ENCODE assay signal across 8 cellular contexts in genomic region chr4:76830612-76831474, GRCh38.
DNase-seq lines count a peak whose midpoint lies in the region; ATAC-seq and TF ChIP-seq lines count a peak whose summit lies in the region.

No MANE protein-coding gene starts in this region.

- H3K4me3 ChIP-seq in retinal pigment epithelial cell (ENCODE audit: low read length), result no peak overlapping the region

- no peak for TF ChIP-seq CTCF in retinal pigment epithelial cell (conservative IDR thresholded peaks at IDR 0.05; ENCODE audit: low read depth, low read length)

- DNase-seq in ELF-1 (ENCODE audit: low read depth, low spot score) (peak; percentile 49), SHP77 treated with DMSO at 0.1 percent for 48 hours (lab: John Stamatoyannopoulos, UW) (peak; percentile 20), glomerular endothelial cell (ENCODE audit: extremely low read depth, low read depth, low spot score) (peak; percentile 96), retinal pigment epithelial cell (ENCODE audit: low read depth) (peak; percentile 55), NOMO-1 (lab: John Stamatoyannopoulos, UW; ENCODE audit: unreplicated experiment in 2 of 2) (no peak), NCI-H526 (lab: John Stamatoyannopoulos, UW) (no peak)

- ATAC-seq in HG03354 (IDR thresholded peaks at IDR 0.05; ENCODE audit: poor library complexity, severe bottlenecking, unreplicated experiment), result no peak
- no peak for ATAC-seq in HG03097 (IDR thresholded peaks at IDR 0.05; ENCODE audit: low FRiP score, unreplicated experiment)

Comparison
In these comparisons a context has a peak if more than half of its experiments do, and no peak if none do; other contexts are left out.
1. DNase-seq: peak in ELF-1 (single experiment), SHP77 treated with DMSO at 0.1 percent for 48 hours (single experiment), glomerular endothelial cell (single experiment) and retinal pigment epithelial cell (single experiment); none in NOMO-1 (0 of 2) and NCI-H526 (0 of 2).